18 cellular contexts compared by ENCODE assay signal in the genomic region with DNA sequence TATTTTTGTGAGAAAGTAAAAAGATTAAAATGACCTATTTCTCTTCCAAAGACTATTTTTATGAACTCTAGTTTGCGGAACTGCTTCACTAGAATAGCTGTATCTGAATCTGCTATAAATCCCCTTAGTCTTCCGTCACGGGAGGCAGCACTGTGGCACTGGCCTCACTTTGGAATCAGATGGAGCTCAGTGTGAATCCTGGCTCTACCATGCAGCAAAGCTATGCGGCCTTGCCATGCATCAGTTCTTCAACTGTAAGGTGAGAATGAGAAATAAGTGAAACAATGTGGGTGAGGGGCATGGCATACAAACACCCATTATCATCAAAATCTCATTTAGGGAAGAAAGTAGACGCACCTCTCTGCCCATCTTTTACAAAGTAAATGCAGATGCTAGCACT. TPM values are rescaled to one million over a fixed set of nuclear protein-coding genes. Genes with fewer than 3 reads are reported as not detected.
DNase-seq lines count a peak whose midpoint lies in the region; ATAC-seq and TF ChIP-seq lines count a peak whose summit lies in the region.
"Had no signal": no experiment of that assay in that cellular context is flagged by ENCODE, and none has a peak within 500 bp of the region (broad histone marks: within the 10 kb centered on the region; RNA-seq: fewer than 3 reads in every experiment).

No MANE protein-coding gene starts in this region.

- H3K4me3 Mint-ChIP-seq in stimulated activated naive CD8-positive, alpha-beta T cell treated with anti-CD3 and anti-CD28 coated beads, Interleukin-15, Interleukin-2, amounts not matched to agents 100 ng/mL and 50 ng/mL, for 24 hours = no peak overlapping the region
- no peak overlapping the region for H3K4me3 Mint-ChIP-seq in stimulated activated naive CD8-positive, alpha-beta T cell treated with anti-CD3 and anti-CD28 coated beads, Interleukin-15, amount 100 ng/mL, for 72 hours
- no peak overlapping the region for H3K4me3 Mint-ChIP-seq in chondrocyte (ENCODE audit: unreplicated experiment)
- no peak overlapping the region for H3K4me3 Mint-ChIP-seq in progenitor cell of endocrine pancreas (ENCODE audit: low read depth)

- ATAC-seq in stimulated activated naive CD8-positive, alpha-beta T cell treated with anti-CD3 and anti-CD28 coated beads, Interleukin-15, amount 100 ng/mL, for 72 hours = no peak
- no peak for ATAC-seq in GM18870 (IDR thresholded peaks at IDR 0.05; ENCODE audit: unreplicated experiment)
- ATAC-seq: A549 had no signal

- TF ChIP-seq CTCF in chondrocyte (IDR thresholded peaks at IDR 0.05) (no peak), progenitor cell of endocrine pancreas (IDR thresholded peaks at IDR 0.05; ENCODE audit: unreplicated experiment) (no peak)

- no peaks in the 10 kb centered on the region for H3K4me1 Mint-ChIP-seq in stimulated activated naive CD8-positive, alpha-beta T cell treated with anti-CD3 and anti-CD28 coated beads, Interleukin-15, Interleukin-2, amounts not matched to agents 100 ng/mL and 50 ng/mL, for 24 hours (ENCODE audit: low read depth)
- H3K4me1 Mint-ChIP-seq in stimulated activated naive CD8-positive, alpha-beta T cell treated with anti-CD3 and anti-CD28 coated beads, Interleukin-15, amount 100 ng/mL, for 72 hours = no peaks in the 10 kb centered on the region
- H3K4me1 Mint-ChIP-seq in chondrocyte (ENCODE audit: low read depth) = peaks cover 22% of the 10 kb centered on the region
- H3K4me1 Mint-ChIP-seq in progenitor cell of endocrine pancreas (ENCODE audit: low read depth) = peaks cover 1% of the 10 kb centered on the region

- DNase-seq in stimulated activated naive CD8-positive, alpha-beta T cell treated with anti-CD3 and anti-CD28 coated beads, Interleukin-15, amount 100 ng/mL, for 72 hours = no peak
- DNase-seq in chondrocyte (ENCODE audit: low spot score) (no peak), progenitor cell of endocrine pancreas (ENCODE audit: low spot score, unreplicated experiment) (no peak), A172 (ENCODE audit: low spot score) (no peak), activated gamma-delta T cell treated with Interleukin-2 at 50 U/mL for 16 hours (no peak)
- DNase-seq: BE2C, DMS53, EL, Karpas-422, MV-4-11, NCI-H1694 treated with DMSO at 0.1 percent for 48 hours, NCI-H2107, NCI-H446 treated with DMSO at 0.1 percent for 48 hours, NCI-H526 treated with DMSO at 0.1 percent for 48 hours, Right ventricle myocardium superior had no signal

- H3K27ac Mint-ChIP-seq in stimulated activated naive CD8-positive, alpha-beta T cell treated with anti-CD3 and anti-CD28 coated beads, Interleukin-15, Interleukin-2, amounts not matched to agents 100 ng/mL and 50 ng/mL, for 24 hours = peak overlapping the region; percentile 18
- H3K27ac Mint-ChIP-seq in stimulated activated naive CD8-positive, alpha-beta T cell treated with anti-CD3 and anti-CD28 coated beads, Interleukin-15, amount 100 ng/mL, for 72 hours = no peak overlapping the region
- H3K27ac Mint-ChIP-seq in chondrocyte (ENCODE audit: unreplicated experiment) = peak overlapping the region; percentile 55
- peak overlapping the region; percentile 56 for H3K27ac Mint-ChIP-seq in progenitor cell of endocrine pancreas

- H3K36me3 Mint-ChIP-seq in stimulated activated naive CD8-positive, alpha-beta T cell treated with anti-CD3 and anti-CD28 coated beads, Interleukin-15, Interleukin-2, amounts not matched to agents 100 ng/mL and 50 ng/mL, for 24 hours (ENCODE audit: low read depth) = peaks cover 76% of the 10 kb centered on the region
- H3K36me3 Mint-ChIP-seq in chondrocyte (ENCODE audit: low read depth) (peaks cover 32% of the 10 kb centered on the region), progenitor cell of endocrine pancreas (ENCODE audit: insufficient read depth) (peaks cover 32% of the 10 kb centered on the region)

- H3K9me3 Mint-ChIP-seq in stimulated activated naive CD8-positive, alpha-beta T cell treated with anti-CD3 and anti-CD28 coated beads, Interleukin-15, Interleukin-2, amounts not matched to agents 100 ng/mL and 50 ng/mL, for 24 hours = no peaks in the 10 kb centered on the region
- H3K9me3 Mint-ChIP-seq in stimulated activated naive CD8-positive, alpha-beta T cell treated with anti-CD3 and anti-CD28 coated beads, Interleukin-15, amount 100 ng/mL, for 72 hours = no peaks in the 10 kb centered on the region
- H3K9me3 Mint-ChIP-seq in chondrocyte (ENCODE audit: low read depth) = no peaks in the 10 kb centered on the region
- H3K9me3 Mint-ChIP-seq in progenitor cell of endocrine pancreas (ENCODE audit: low read depth) = no peaks in the 10 kb centered on the region

- H3K27me3 Mint-ChIP-seq in stimulated activated naive CD8-positive, alpha-beta T cell treated with anti-CD3 and anti-CD28 coated beads, Interleukin-15, Interleukin-2, amounts not matched to agents 100 ng/mL and 50 ng/mL, for 24 hours = no peaks in the 10 kb centered on the region
- no peaks in the 10 kb centered on the region for H3K27me3 Mint-ChIP-seq in stimulated activated naive CD8-positive, alpha-beta T cell treated with anti-CD3 and anti-CD28 coated beads, Interleukin-15, amount 100 ng/mL, for 72 hours
- H3K27me3 Mint-ChIP-seq in chondrocyte (ENCODE audit: low read depth) (no peaks in the 10 kb centered on the region), progenitor cell of endocrine pancreas (no peaks in the 10 kb centered on the region)

RNA-seq across cellular contexts. Expression of gene CSPG5, which starts 27.5 kb away (rescaled TPM):
- total RNA-seq in chondrocyte (1.2 to 2.8 TPM (median 2.1 TPM) in 3 replicates), progenitor cell of endocrine pancreas (1.7 and 2.5 TPM in 2 replicates)
- total RNA-seq in A172 (2014; rRNA removed; shearing (Covaris generic)) = 0.71 and 2.8 TPM in 2 replicates

Comparison
In these comparisons a context has a peak if more than half of its experiments do, and no peak if none do; other contexts are left out.
1. H3K27ac Mint-ChIP-seq: peak in stimulated activated naive CD8-positive, alpha-beta T cell treated with anti-CD3 and anti-CD28 coated beads, Interleukin-15, Interleukin-2, amounts not matched to agents 100 ng/mL and 50 ng/mL, for 24 hours (single experiment), chondrocyte (single experiment) and progenitor cell of endocrine pancreas (single experiment); none in stimulated activated naive CD8-positive, alpha-beta T cell treated with anti-CD3 and anti-CD28 coated beads, Interleukin-15, amount 100 ng/mL, for 72 hours (0 of 2).